ENCODE assay signal across 7 cellular contexts in the genomic region with DNA sequence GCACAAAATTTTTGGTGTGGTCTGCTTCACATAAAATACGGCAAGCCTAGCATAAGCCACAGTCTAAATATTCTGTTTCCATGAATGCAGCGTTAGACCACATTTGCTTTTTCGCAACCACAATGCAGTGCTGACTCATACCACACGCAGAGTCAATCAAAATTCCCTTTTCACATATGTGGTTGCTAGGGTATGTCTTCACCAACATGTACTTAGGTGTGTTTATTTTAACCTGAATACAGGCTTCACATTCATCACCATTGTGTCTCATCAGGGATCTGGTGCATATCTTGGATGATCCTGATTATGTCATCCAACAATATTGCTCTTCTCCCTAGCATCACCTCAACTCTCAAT.
DNase-seq lines count a peak whose midpoint lies in the region; ATAC-seq, FAIRE-seq and TF ChIP-seq lines count a peak whose summit lies in the region.

No MANE protein-coding gene starts in this region.

- H3K56ac ChIP-seq in H9 (ENCODE audit: insufficient read length, low read depth, low read length): no peak overlapping the region

- H3K4me1 ChIP-seq in H9 (ENCODE audit: insufficient read depth, low read length): peaks cover 20% of the 10 kb centered on the region

- WGBS in H9 (ENCODE audit: extremely low coverage, insufficient read length, low lambda C conversion rate): no CpG with 5 or more reads among the region's 4 CpGs

- no peak overlapping the region for H3K4me2 ChIP-seq in H9 (ENCODE audit: insufficient read depth, insufficient read length, low read length)

- H3K79me1 ChIP-seq in H9 (ENCODE audit: insufficient read depth, low read depth, low read length, poor library complexity, severe bottlenecking): no peaks in the 10 kb centered on the region

- H3K79me2 ChIP-seq in H9 (ENCODE audit: insufficient read depth, low read length): no peaks in the 10 kb centered on the region

- H3K23me2 ChIP-seq in H9 (ENCODE audit: insufficient read length, low read depth, low read length, poor library complexity, severe bottlenecking): no peaks in the 10 kb centered on the region

- H3K27ac ChIP-seq in H9 (ENCODE audit: insufficient read length, low read depth, low read length): no peak overlapping the region

- no peak overlapping the region for H3T11ph ChIP-seq in H9 (ENCODE audit: low read length)

- H3K4ac ChIP-seq in H9 (ENCODE audit: low read depth, low read length): no peak overlapping the region

- H4K8ac ChIP-seq in H9 (replicated peaks; ENCODE audit: insufficient read length, low read depth, low read length): no peak overlapping the region

- peaks cover 37 to 41% of the 10 kb centered on the region in 2 experiments for H3K4me1 Mint-ChIP-seq in H9

- no peak overlapping the region for H3K9ac ChIP-seq in H9 (ENCODE audit: extremely low read depth, insufficient read length, low read length)

- no peak for DNase-seq in GM18507 (ENCODE audit: extremely low spot score, insufficient read length, low read depth)
- peak; percentile 89 for DNase-seq in NCI-H345 (lab: John Stamatoyannopoulos, UW)
- DNase-seq in amniotic epithelial cell (ENCODE audit: low read depth): peak; percentile 95
- peak; percentile 10 to 27 for DNase-seq in stimulated activated CD8-positive, alpha-beta memory T cell treated with anti-CD3 and anti-CD28 coated beads, Interleukin-15, amount 100 ng/mL, for 4 hours (ENCODE audit: low read depth in 2 of 2)
- no peak for DNase-seq in H9
- DNase-seq in SW 1271 (lab: John Stamatoyannopoulos, UW): no peak

- TF ChIP-seq CTCF in H9 (conservative IDR thresholded peaks at IDR 0.05): no peak

- H2AK5ac ChIP-seq in H9 (ENCODE audit: insufficient read length, low read length): no peak overlapping the region

- H2BK120ac ChIP-seq in H9 (ENCODE audit: low read depth, low read length, poor library complexity, severe bottlenecking): no peak overlapping the region

- no peak overlapping the region for H4K5ac ChIP-seq in H9 (ENCODE audit: insufficient read length, low read depth, low read length)

- no peak overlapping the region for H3K23ac ChIP-seq in H9 (ENCODE audit: insufficient read length, low read depth, low read length)

- no peak overlapping the region for H4K91ac ChIP-seq in H9 (ENCODE audit: insufficient read length, low read depth, low read length)

- H2BK15ac ChIP-seq in H9 (ENCODE audit: low read depth, low read length): no peak overlapping the region

- no peak overlapping the region for H2BK20ac ChIP-seq in H9 (ENCODE audit: low read depth, low read length, poor library complexity, severe bottlenecking)

- H3K27me3 ChIP-seq in H9 (ENCODE audit: insufficient read depth, low read length): no peaks in the 10 kb centered on the region

- no peak overlapping the region for H3K4me3 Mint-ChIP-seq in H9

- no peak overlapping the region for H3K18ac ChIP-seq in H9 (ENCODE audit: insufficient read length, low read depth, low read length)

- FAIRE-seq in GM18507 (lab: Jason Lieb, UNC): peak; percentile 76

- H3K27me3 Mint-ChIP-seq in H9 (ENCODE audit: low read depth): no peaks in the 10 kb centered on the region; the same call in none of the 2 replicates

- H2BK12ac ChIP-seq in H9 (ENCODE audit: insufficient read length, low read depth, low read length): no peak overlapping the region

- H2BK5ac ChIP-seq in H9 (ENCODE audit: insufficient read length, low read length): no peak overlapping the region

- H3K9me3 ChIP-seq in H9 (ENCODE audit: control insufficient read depth, low read depth, low read length): no peaks in the 10 kb centered on the region

- H4K20me1 ChIP-seq in H9 (ENCODE audit: control insufficient read depth, insufficient read depth, insufficient read length): no peaks in the 10 kb centered on the region

- no peaks in the 10 kb centered on the region; a peak in 1 of 5 replicates for H3K9me3 Mint-ChIP-seq in H9

- H2AFZ ChIP-seq in H9 (ENCODE audit: low read length): no peak overlapping the region

- no peaks in the 10 kb centered on the region for H3K36me3 Mint-ChIP-seq in H9 (ENCODE audit: insufficient read depth in 1 of 3, low read depth in 3 of 3)

- no peak overlapping the region for H3K14ac ChIP-seq in H9 (ENCODE audit: insufficient read depth, low read length)

- H3K27ac Mint-ChIP-seq in H9: no peak overlapping the region

- ATAC-seq in HG02798 (IDR thresholded peaks at IDR 0.05; ENCODE audit: poor library complexity, unreplicated experiment): peak; percentile 60

Comparison
In these comparisons a context has a peak if more than half of its experiments do, and no peak if none do; other contexts are left out.
1. DNase-seq: peak in NCI-H345 (single experiment), amniotic epithelial cell (single experiment) and stimulated activated CD8-positive, alpha-beta memory T cell treated with anti-CD3 and anti-CD28 coated beads, Interleukin-15, amount 100 ng/mL, for 4 hours (2 of 2); none in GM18507 (single experiment), H9 (single experiment) and SW 1271 (0 of 2).